ENCODE assay signal across 8 cellular contexts in genomic region chr4:109559625-109559982, GRCh38. TPM values are rescaled to one million over a fixed set of nuclear protein-coding genes. Genes with fewer than 3 reads are reported as not detected.
DNase-seq lines count a peak whose midpoint lies in the region; ATAC-seq and TF ChIP-seq lines count a peak whose summit lies in the region.

No MANE protein-coding gene starts in this region.

- peak overlapping the region; percentile 84 for H3K4me3 ChIP-seq in colonic mucosa

- intact Hi-C loops in colonic mucosa (cut with DNase I): loop anchor here (10.0 kb wide), 1 partner anchor 125 kb away; the partner anchor contains the start of gene SEC24B

- DNase-seq in AG08396 (ENCODE audit: low spot score): peak; percentile 43
- peak; percentile 14 for DNase-seq in GM19240 (ENCODE audit: insufficient read length, low spot score)
- DNase-seq in colonic mucosa: peak; percentile 42
- DNase-seq in memory B cell (ENCODE audit: low spot score in 2 of 2): peak in 1 of 2 donors; percentile 45
- no peak for DNase-seq in stimulated activated naive B cell treated with anti-CD40 and anti-IgM and Interleukin-4, amounts not matched to agents 10 μg/mL and 1 μg/mL and 100 μg/mL, for 72 hours
- no peak for DNase-seq in GOT3 (lab: John Stamatoyannopoulos, UW)

- H3K27ac ChIP-seq in VCaP (peak overlapping the region; percentile 40), colonic mucosa (peak overlapping the region; percentile 91)

- H3K27me3 Mint-ChIP-seq in memory B cell: no peaks in the 10 kb centered on the region
- no peaks in the 10 kb centered on the region for H3K27me3 Mint-ChIP-seq in stimulated activated naive B cell treated with anti-CD40 and anti-IgM and Interleukin-4, amounts not matched to agents 10 μg/mL and 1 μg/mL and 100 μg/mL, for 72 hours

- no peaks in the 10 kb centered on the region for H3K4me1 ChIP-seq in colonic mucosa

- ATAC-seq in HG03175 (IDR thresholded peaks at IDR 0.05; ENCODE audit: unreplicated experiment): peak; percentile 25
- ATAC-seq in memory B cell (ENCODE audit: low read depth): peak; percentile 18
- peak; percentile 34 to 35 for ATAC-seq in stimulated activated naive B cell treated with anti-CD40 and anti-IgM and Interleukin-4, amounts not matched to agents 10 μg/mL and 1 μg/mL and 100 μg/mL, for 72 hours (replicated peaks)

- no peaks in the 10 kb centered on the region for H3K36me3 ChIP-seq in colonic mucosa

- H3K4me3 Mint-ChIP-seq in memory B cell: peak overlapping the region; percentile 89
- H3K4me3 Mint-ChIP-seq in stimulated activated naive B cell treated with anti-CD40 and anti-IgM and Interleukin-4, amounts not matched to agents 10 μg/mL and 1 μg/mL and 100 μg/mL, for 72 hours: peak overlapping the region; percentile 83 to 86

- H3K27me3 ChIP-seq in colonic mucosa: no peaks in the 10 kb centered on the region

- H3K9ac ChIP-seq in colonic mucosa (ENCODE audit: low read depth in 2 of 2, low read length in 2 of 2): peak overlapping the region; percentile 59 to 78

- no peaks in the 10 kb centered on the region for H3K9me3 ChIP-seq in colonic mucosa

- H3K36me3 Mint-ChIP-seq in memory B cell: peaks cover 8% of the 10 kb centered on the region
- peaks cover 8 to 14% of the 10 kb centered on the region in 2 donors for H3K36me3 Mint-ChIP-seq in stimulated activated naive B cell treated with anti-CD40 and anti-IgM and Interleukin-4, amounts not matched to agents 10 μg/mL and 1 μg/mL and 100 μg/mL, for 72 hours

- peak overlapping the region; percentile 60 for H3K27ac Mint-ChIP-seq in memory B cell
- H3K27ac Mint-ChIP-seq in stimulated activated naive B cell treated with anti-CD40 and anti-IgM and Interleukin-4, amounts not matched to agents 10 μg/mL and 1 μg/mL and 100 μg/mL, for 72 hours: peak overlapping the region; percentile 93

- no peaks in the 10 kb centered on the region for H3K9me3 Mint-ChIP-seq in memory B cell
- no peaks in the 10 kb centered on the region for H3K9me3 Mint-ChIP-seq in stimulated activated naive B cell treated with anti-CD40 and anti-IgM and Interleukin-4, amounts not matched to agents 10 μg/mL and 1 μg/mL and 100 μg/mL, for 72 hours

- peaks cover 13% of the 10 kb centered on the region for H3K4me1 Mint-ChIP-seq in memory B cell
- H3K4me1 Mint-ChIP-seq in stimulated activated naive B cell treated with anti-CD40 and anti-IgM and Interleukin-4, amounts not matched to agents 10 μg/mL and 1 μg/mL and 100 μg/mL, for 72 hours: peaks cover 11 to 35% of the 10 kb centered on the region in 2 donors

- TF ChIP-seq CTCF in VCaP (conservative IDR thresholded peaks at IDR 0.05): no peak
- TF ChIP-seq CTCF in colonic mucosa (IDR thresholded peaks at IDR 0.05): no peak

RNA-seq across cellular contexts. Expression of gene MCUB, which starts 0.4 kb away (rescaled TPM):
- 10 to 100 TPM; 10.4 to 11.7 TPM for total RNA-seq in colonic mucosa

Comparison
In these comparisons a context has a peak if more than half of its experiments do, and no peak if none do; other contexts are left out.
1. DNase-seq: peak in AG08396 (single experiment), GM19240 (single experiment) and colonic mucosa (single experiment); none in stimulated activated naive B cell treated with anti-CD40 and anti-IgM and Interleukin-4, amounts not matched to agents 10 μg/mL and 1 μg/mL and 100 μg/mL, for 72 hours (single experiment) and GOT3 (single experiment).
2. Peak in every context shown above with its lines, with median percentiles within 50 percentile points of each other: ATAC-seq.